ENCODE assay signal across 2 cellular contexts in the genomic region with DNA sequence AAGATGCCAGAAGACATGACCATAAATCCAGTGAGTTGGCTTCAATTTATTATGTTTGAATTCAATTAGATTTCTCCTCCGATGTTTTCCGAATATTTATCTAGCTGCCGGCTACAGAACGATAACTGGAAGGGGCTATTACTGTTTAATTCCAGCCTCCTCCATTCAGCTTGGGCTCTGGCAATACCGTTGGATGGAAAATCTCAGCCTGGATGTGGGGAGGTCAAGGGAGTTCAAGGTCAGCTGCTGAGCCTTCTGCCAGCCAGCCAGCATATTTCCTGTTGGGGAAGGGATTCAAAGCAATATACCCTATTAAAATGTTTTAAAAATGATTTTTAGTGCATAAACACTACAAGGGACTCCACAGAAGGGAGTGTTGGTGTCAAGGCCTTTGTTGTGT. TPM values are rescaled to one million over a fixed set of nuclear protein-coding genes. Genes with fewer than 3 reads are reported as not detected.
"Had no signal": no experiment of that assay in that cellular context is flagged by ENCODE, and none has a peak within 500 bp of the region (broad histone marks: within the 10 kb centered on the region; RNA-seq: fewer than 3 reads in every experiment).

No MANE protein-coding gene starts in this region.

RNA-seq across cellular contexts. Expression of a gene that starts 34.9 kb away (rescaled TPM):
- total RNA-seq: G401, GM12878 had no signal
- polyA plus RNA-seq: GM12878 had no signal

RNA-seq across cellular contexts. Expression of a gene that starts 46.2 kb away (rescaled TPM):
- total RNA-seq: G401, GM12878 had no signal
- polyA plus RNA-seq: GM12878 had no signal
